In the genomic region with DNA sequence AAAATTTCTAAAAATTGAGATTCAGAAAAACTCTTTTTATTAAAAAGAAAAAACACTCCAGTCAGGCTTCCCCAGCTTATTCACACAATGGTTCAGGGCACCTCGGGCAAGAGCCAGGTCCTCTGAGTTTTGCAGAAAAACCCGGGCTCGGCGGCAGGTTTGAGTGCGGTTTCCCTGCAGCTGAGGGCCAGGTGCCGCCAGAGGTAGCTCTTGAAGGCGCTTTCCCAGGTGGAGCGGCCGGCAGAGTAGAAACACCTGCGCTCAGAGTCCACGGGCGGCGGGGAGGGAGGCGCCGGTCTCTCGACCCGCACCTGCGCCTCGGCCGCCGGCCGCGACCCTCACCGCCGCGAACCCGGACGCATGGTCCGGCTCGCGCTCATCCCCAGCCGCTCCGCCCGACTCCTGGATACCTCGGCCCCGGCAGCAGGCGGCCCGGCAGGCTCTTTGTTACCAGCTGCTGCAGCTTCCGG, we compare ENCODE assay signal across 8 cellular contexts.
DNase-seq lines count a peak whose midpoint lies in the region; TF ChIP-seq lines count a peak whose summit lies in the region.

No MANE protein-coding gene starts in this region.

- H3K27ac Mint-ChIP-seq in nephron = peak overlapping the region; percentile 100

- H3K36me3 ChIP-seq in HAP-1 (replicated peaks) (no peaks in the 10 kb centered on the region), duodenal mucosa (ENCODE audit: control insufficient read depth in 1 of 2, insufficient read depth in 2 of 2, low read length in 2 of 2) (no peaks in the 10 kb centered on the region)

- H3K4me3 ChIP-seq in HAP-1 (peak overlapping the region; percentile 69), duodenal mucosa (ENCODE audit: low read depth in 1 of 2, low read length in 2 of 2) (peak overlapping the region; percentile 100)

- H3K27ac ChIP-seq in duodenal mucosa (ENCODE audit: low read depth, low read length) = peak overlapping the region; percentile 70

- no peaks in the 10 kb centered on the region for H3K9me3 Mint-ChIP-seq in nephron

- DNase-seq in DMS79 (lab: John Stamatoyannopoulos, UW) = peak; percentile 61
- DNase-seq in DMS79 treated with DMSO at 0.1 percent for 48 hours (lab: John Stamatoyannopoulos, UW) = no peak
- DNase-seq in HAP-1 (ENCODE audit: low spot score in 2 of 2) = no peak
- peak; percentile 30 for DNase-seq in NCI-H2196 treated with DMSO at 0.1 percent for 48 hours (lab: John Stamatoyannopoulos, UW; ENCODE audit: unreplicated experiment)
- DNase-seq in NOMO-1 treated with DMSO at 0.1 percent for 48 hours (lab: John Stamatoyannopoulos, UW; ENCODE audit: unreplicated experiment) = no peak
- no peak for DNase-seq in pons (ENCODE audit: low spot score)

- H3K36me3 Mint-ChIP-seq in nephron (ENCODE audit: low read depth) = peaks cover under 1% of the 10 kb centered on the region

- H3K9me3 ChIP-seq in HAP-1 (no peaks in the 10 kb centered on the region), duodenal mucosa (ENCODE audit: control insufficient read depth in 1 of 2, low read length in 2 of 2) (no peaks in the 10 kb centered on the region)

- TF ChIP-seq CTCF in nephron (IDR thresholded peaks at IDR 0.05; ENCODE audit: unreplicated experiment in 3 of 3) = no peak

- H3K9ac ChIP-seq in duodenal mucosa (ENCODE audit: low read depth in 1 of 2, low read length in 2 of 2) = peak overlapping the region; percentile 67 to 84

- in situ Hi-C loops in HAP-1 (cut with MboI; ENCODE audit: low sequenced_read_pairs) = no loop called here

- no peaks in the 10 kb centered on the region for H3K27me3 Mint-ChIP-seq in nephron (ENCODE audit: low read depth)

- H3K27me3 ChIP-seq in HAP-1 (ENCODE audit: low read depth) (no peaks in the 10 kb centered on the region), duodenal mucosa (ENCODE audit: control insufficient read depth in 1 of 2, insufficient read depth in 2 of 2, low read length in 2 of 2) (no peaks in the 10 kb centered on the region)

- H3K4me1 ChIP-seq in HAP-1 (peaks cover 9% of the 10 kb centered on the region), duodenal mucosa (ENCODE audit: control insufficient read depth in 1 of 2, insufficient read depth in 2 of 2, low read length in 2 of 2) (peaks cover 20 to 21% of the 10 kb centered on the region in 2 donors)

- peaks cover 41% of the 10 kb centered on the region for H3K4me1 Mint-ChIP-seq in nephron

- peak overlapping the region; percentile 94 to 99 (median 98) for H3K4me3 Mint-ChIP-seq in nephron

Comparison
In these comparisons a context has a peak if more than half of its experiments do, and no peak if none do; other contexts are left out.
1. DNase-seq: peak in DMS79 (single experiment) and NCI-H2196 treated with DMSO at 0.1 percent for 48 hours (single experiment); none in DMS79 treated with DMSO at 0.1 percent for 48 hours (single experiment), HAP-1 (0 of 2), NOMO-1 treated with DMSO at 0.1 percent for 48 hours (single experiment) and pons (single experiment).